Comparison of ENCODE assay signal across 12 cellular contexts in genomic region chr1:46673749-46674182, GRCh38. TPM values are rescaled to one million over a fixed set of nuclear protein-coding genes. Genes with fewer than 3 reads are reported as not detected.
DNase-seq lines count a peak whose midpoint lies in the region; ATAC-seq and TF ChIP-seq lines count a peak whose summit lies in the region.
"Had no signal": no experiment of that assay in that cellular context is flagged by ENCODE, and none has a peak within 500 bp of the region (broad histone marks: within the 10 kb centered on the region; RNA-seq: fewer than 3 reads in every experiment).

No MANE protein-coding gene starts in this region.

- no peak overlapping the region for H2BK15ac ChIP-seq in mesenchymal stem cell (ENCODE audit: low read depth, poor library complexity, severe bottlenecking)

- no peak overlapping the region for H3K9ac ChIP-seq in mesenchymal stem cell (ENCODE audit: low read length)

- WGBS in mesenchymal stem cell = 0% methylated on average over 2 of the region's 4 CpGs

- no peak overlapping the region for H3K23ac ChIP-seq in mesenchymal stem cell (ENCODE audit: low read length in 2 of 2)

- no peaks in the 10 kb centered on the region for H3K27me3 Mint-ChIP-seq in activated naive CD8-positive, alpha-beta T cell treated with anti-CD3 and anti-CD28 coated beads, Interleukin-2, amount 10 ng/mL, durations not matched to agents 7 days and 5 days
- no peaks in the 10 kb centered on the region for H3K27me3 Mint-ChIP-seq in effector memory CD8-positive, alpha-beta T cell

- TF ChIP-seq POLR2A in NB4 (IDR thresholded peaks at IDR 0.05; ENCODE audit: extremely low read depth, insufficient read length) = no peak

- H3K4me1 ChIP-seq in mesenchymal stem cell (ENCODE audit: control insufficient read depth, insufficient read depth, low read depth, low read length) = peaks cover 3% of the 10 kb centered on the region

- no peak overlapping the region for H2AK5ac ChIP-seq in mesenchymal stem cell (ENCODE audit: low read length, severe bottlenecking)

- POLR2A ChIA-PET in activated naive CD8-positive, alpha-beta T cell treated with anti-CD3 and anti-CD28 coated beads, Interleukin-2, amount 10 ng/mL, durations not matched to agents 7 days and 5 days (lab: Charles Lee) = no interaction called here

- no peak overlapping the region for H3K4ac ChIP-seq in mesenchymal stem cell (ENCODE audit: low read depth in 1 of 2, low read length in 2 of 2)

- H3K27ac Mint-ChIP-seq in activated naive CD8-positive, alpha-beta T cell treated with anti-CD3 and anti-CD28 coated beads, Interleukin-2, amount 10 ng/mL, durations not matched to agents 7 days and 5 days = peak overlapping the region; percentile 37
- H3K27ac Mint-ChIP-seq in effector memory CD8-positive, alpha-beta T cell = no peak overlapping the region
- H3K27ac Mint-ChIP-seq: nephron had no signal

- H3K4me3 ChIP-seq in NB4 (ENCODE audit: low read depth, low read length) (no peak overlapping the region), mesenchymal stem cell (ENCODE audit: insufficient read depth in 1 of 2, low read depth in 1 of 2, low read length in 2 of 2) (no peak overlapping the region)
- H3K4me3 ChIP-seq: esophagus squamous epithelium, skin epidermis had no signal

- H3K27me3 ChIP-seq in mesenchymal stem cell (ENCODE audit: control insufficient read depth in 1 of 2, insufficient read depth in 1 of 2, low read length in 2 of 2) = no peaks in the 10 kb centered on the region
- H3K27me3 ChIP-seq: esophagus squamous epithelium had no signal

- H3K27ac ChIP-seq in mesenchymal stem cell (ENCODE audit: low read length, poor library complexity, severe bottlenecking) = no peak overlapping the region
- H3K27ac ChIP-seq: esophagus squamous epithelium, skin epidermis had no signal

- H3K18ac ChIP-seq in mesenchymal stem cell (ENCODE audit: low read depth in 1 of 2, low read length in 2 of 2) = no peak overlapping the region

- H4K8ac ChIP-seq in mesenchymal stem cell (ENCODE audit: low read length) = no peak overlapping the region

- DNase-seq in activated CD4-positive, alpha-beta T cell treated with anti-CD3 and anti-CD28 coated beads for 48 hours = peak; percentile 33
- DNase-seq in activated CD4-positive, alpha-beta T cell treated with anti-CD3 and anti-CD28 coated beads, Interleukin-2, amount 50 U/mL, for 1 hour = no peak
- DNase-seq in NB4 (ENCODE audit: low read depth) (peak; percentile 5), mesenchymal stem cell (peak; percentile 66)
- no peak for DNase-seq in activated naive CD8-positive, alpha-beta T cell treated with anti-CD3 and anti-CD28 coated beads, Interleukin-2, amount 10 ng/mL, durations not matched to agents 7 days and 5 days
- DNase-seq in effector memory CD8-positive, alpha-beta T cell = no peak
- DNase-seq: esophagus squamous epithelium had no signal

- peaks cover 15 to 51% of the 10 kb centered on the region in 2 experiments for H3K36me3 ChIP-seq in mesenchymal stem cell (ENCODE audit: control insufficient read depth in 1 of 2, insufficient read depth in 2 of 2, low read depth in 1 of 2, low read length in 2 of 2)

- H3K14ac ChIP-seq in mesenchymal stem cell (ENCODE audit: low read length in 2 of 2) = no peak overlapping the region

- no peak overlapping the region for H2AFZ ChIP-seq in mesenchymal stem cell (ENCODE audit: low read depth, low read length)

- H3K4me1 Mint-ChIP-seq in activated naive CD8-positive, alpha-beta T cell treated with anti-CD3 and anti-CD28 coated beads, Interleukin-2, amount 10 ng/mL, durations not matched to agents 7 days and 5 days = peaks cover 31% of the 10 kb centered on the region
- H3K4me1 Mint-ChIP-seq in effector memory CD8-positive, alpha-beta T cell (ENCODE audit: low read depth in 2 of 2) = peaks cover 17 to 23% of the 10 kb centered on the region in 2 donors
- H3K4me1 Mint-ChIP-seq: nephron had no signal

- peak; percentile 46 for ATAC-seq in activated naive CD8-positive, alpha-beta T cell treated with anti-CD3 and anti-CD28 coated beads, Interleukin-2, amount 10 ng/mL, durations not matched to agents 7 days and 5 days (ENCODE audit: low read depth)
- ATAC-seq in HG02610 (IDR thresholded peaks at IDR 0.05; ENCODE audit: unreplicated experiment) (no peak), GM21529 (IDR thresholded peaks at IDR 0.05; ENCODE audit: unreplicated experiment) (no peak)
- ATAC-seq in effector memory CD8-positive, alpha-beta T cell (replicated peaks) = no peak

- peaks cover 4% of the 10 kb centered on the region for H3K79me1 ChIP-seq in mesenchymal stem cell (replicated peaks; ENCODE audit: low read length, poor library complexity, severe bottlenecking)

- H3K9me3 ChIP-seq in mesenchymal stem cell (ENCODE audit: control insufficient read depth, low read length) = no peaks in the 10 kb centered on the region
- H3K9me3 ChIP-seq: esophagus squamous epithelium had no signal

- H3K4me2 ChIP-seq in mesenchymal stem cell (ENCODE audit: low read length, poor library complexity, severe bottlenecking) = no peak overlapping the region

- H3K4me3 Mint-ChIP-seq in activated naive CD8-positive, alpha-beta T cell treated with anti-CD3 and anti-CD28 coated beads, Interleukin-2, amount 10 ng/mL, durations not matched to agents 7 days and 5 days = no peak overlapping the region
- no peak overlapping the region for H3K4me3 Mint-ChIP-seq in effector memory CD8-positive, alpha-beta T cell
- H3K4me3 Mint-ChIP-seq: nephron had no signal

- peaks cover 12% of the 10 kb centered on the region for H3K36me3 Mint-ChIP-seq in activated naive CD8-positive, alpha-beta T cell treated with anti-CD3 and anti-CD28 coated beads, Interleukin-2, amount 10 ng/mL, durations not matched to agents 7 days and 5 days
- peaks cover 18% of the 10 kb centered on the region for H3K36me3 Mint-ChIP-seq in effector memory CD8-positive, alpha-beta T cell (ENCODE audit: insufficient read depth)

- no peak overlapping the region for H2BK12ac ChIP-seq in mesenchymal stem cell (ENCODE audit: low read length in 2 of 2)

- no peak overlapping the region for H2BK120ac ChIP-seq in mesenchymal stem cell (ENCODE audit: low read depth, low read length)

- H2BK5ac ChIP-seq in mesenchymal stem cell (ENCODE audit: low read depth, low read length, poor library complexity, severe bottlenecking) = no peak overlapping the region

- no peak overlapping the region for H4K91ac ChIP-seq in mesenchymal stem cell (ENCODE audit: low read length)

- H3K9me3 Mint-ChIP-seq in activated naive CD8-positive, alpha-beta T cell treated with anti-CD3 and anti-CD28 coated beads, Interleukin-2, amount 10 ng/mL, durations not matched to agents 7 days and 5 days = no peaks in the 10 kb centered on the region
- H3K9me3 Mint-ChIP-seq in effector memory CD8-positive, alpha-beta T cell = no peaks in the 10 kb centered on the region
- H3K9me3 Mint-ChIP-seq: nephron had no signal

- TF ChIP-seq CTCF in NB4 (IDR thresholded peaks at IDR 0.05; ENCODE audit: low read depth, low read length) = no peak

RNA-seq across cellular contexts. Expression of gene TEX38, which starts 2.1 kb away (rescaled TPM):
- total RNA-seq in activated naive CD8-positive, alpha-beta T cell treated with anti-CD3 and anti-CD28 coated beads, Interleukin-2, amount 10 ng/mL, durations not matched to agents 7 days and 5 days = not detected
- not detected for polyA plus RNA-seq in mesenchymal stem cell (2013, experiment 1 of 2)
- polyA plus RNA-seq in mesenchymal stem cell (2013, experiment 2 of 2) = not detected
- total RNA-seq: bronchial epithelial cell, esophagus squamous epithelium had no signal

RNA-seq across cellular contexts. Expression of gene ATPAF1, which starts 5.6 kb away (rescaled TPM):
- total RNA-seq in activated naive CD8-positive, alpha-beta T cell treated with anti-CD3 and anti-CD28 coated beads, Interleukin-2, amount 10 ng/mL, durations not matched to agents 7 days and 5 days = 10 to 100 TPM; 43.3 to 45.4 TPM
- polyA plus RNA-seq in mesenchymal stem cell (2013, experiment 1 of 2) = 27.3 TPM
- 27.5 TPM for polyA plus RNA-seq in mesenchymal stem cell (2013, experiment 2 of 2)

RNA-seq across cellular contexts. Expression of gene EFCAB14, which starts 45.1 kb away (rescaled TPM):
- 10 to 100 TPM; 77.4 to 84.2 TPM for total RNA-seq in activated naive CD8-positive, alpha-beta T cell treated with anti-CD3 and anti-CD28 coated beads, Interleukin-2, amount 10 ng/mL, durations not matched to agents 7 days and 5 days
- 61.1 TPM for polyA plus RNA-seq in mesenchymal stem cell (2013, experiment 1 of 2)
- polyA plus RNA-seq in mesenchymal stem cell (2013, experiment 2 of 2) = 59.2 TPM

RNA-seq across cellular contexts. Expression of gene MOB3C, which starts 57.2 kb away (rescaled TPM):
- 10 to 100 TPM; 21.0 to 23.8 TPM for total RNA-seq in activated naive CD8-positive, alpha-beta T cell treated with anti-CD3 and anti-CD28 coated beads, Interleukin-2, amount 10 ng/mL, durations not matched to agents 7 days and 5 days
- polyA plus RNA-seq in mesenchymal stem cell (2013, experiment 1 of 2) = 5.6 TPM
- 5.8 TPM for polyA plus RNA-seq in mesenchymal stem cell (2013, experiment 2 of 2)

Comparison
In these comparisons a context has a peak if more than half of its experiments do, and no peak if none do; other contexts are left out.
1. DNase-seq: peak in activated CD4-positive, alpha-beta T cell treated with anti-CD3 and anti-CD28 coated beads for 48 hours (single experiment), NB4 (single experiment) and mesenchymal stem cell (single experiment); none in activated CD4-positive, alpha-beta T cell treated with anti-CD3 and anti-CD28 coated beads, Interleukin-2, amount 50 U/mL, for 1 hour (single experiment), activated naive CD8-positive, alpha-beta T cell treated with anti-CD3 and anti-CD28 coated beads, Interleukin-2, amount 10 ng/mL, durations not matched to agents 7 days and 5 days (single experiment) and effector memory CD8-positive, alpha-beta T cell (0 of 3).